In genomic region chr18:37491526-37491925, GRCh38 we compare ENCODE assay signal across 26 cellular contexts.
"Had no signal": no experiment of that assay in that cellular context is flagged by ENCODE, and none has a peak within 500 bp of the region (broad histone marks: within the 10 kb centered on the region; RNA-seq: fewer than 3 reads in every experiment).

No MANE protein-coding gene starts in this region.

- FAIRE-seq: colon, endothelial cell of umbilical vein, kidney had no signal

- H3K4me2 ChIP-seq: hepatocyte had no signal

- H3K4me1 ChIP-seq: esophagus squamous epithelium, lower lobe of right lung had no signal

- H3K27ac Mint-ChIP-seq: immature natural killer cell; naive thymus-derived CD4-positive, alpha-beta T cell had no signal

- H3K9me3 ChIP-seq: esophagus squamous epithelium, gastroesophageal sphincter, heart left ventricle, lower lobe of right lung had no signal

- H3K36me3 Mint-ChIP-seq: immature natural killer cell had no signal

- ATAC-seq: esophagus mucosa; gastroesophageal sphincter; heart left ventricle; left colon; left lobe of liver; left ventricle myocardium superior; lower lobe of right lung; naive thymus-derived CD4-positive, alpha-beta T cell had no signal

- H3K79me2 ChIP-seq: hepatocyte had no signal

- H3K4me1 Mint-ChIP-seq: immature natural killer cell had no signal

- H3K36me3 ChIP-seq: esophagus squamous epithelium, gastroesophageal sphincter, heart left ventricle, lower lobe of right lung had no signal

- H3K4me3 ChIP-seq: coronary artery, dorsolateral prefrontal cortex, esophagus squamous epithelium, gastroesophageal sphincter, heart left ventricle, hepatocyte, lower lobe of right lung had no signal

- H3K4me3 Mint-ChIP-seq: immature natural killer cell; naive thymus-derived CD4-positive, alpha-beta T cell had no signal

- H2AFZ ChIP-seq: hepatocyte had no signal

- DNase-seq: dermis blood vessel endothelial cell; dorsolateral prefrontal cortex; effector CD4-positive, alpha-beta T cell; effector memory CD4-positive, alpha-beta T cell; esophagus squamous epithelium; foreskin fibroblast; foreskin melanocyte; heart left ventricle; hypothalamus; immature natural killer cell; islet precursor cell; kidney; kidney glomerular epithelial cell; left colon; left ventricle myocardium superior; lower lobe of right lung; mesendoderm; midbrain; naive thymus-derived CD4-positive, alpha-beta T cell had no signal

- H3K27ac ChIP-seq: coronary artery, esophagus squamous epithelium, gastroesophageal sphincter, heart left ventricle, hepatocyte, lower lobe of right lung had no signal
